Comparison of ENCODE assay signal across 8 cellular contexts in the genomic region with DNA sequence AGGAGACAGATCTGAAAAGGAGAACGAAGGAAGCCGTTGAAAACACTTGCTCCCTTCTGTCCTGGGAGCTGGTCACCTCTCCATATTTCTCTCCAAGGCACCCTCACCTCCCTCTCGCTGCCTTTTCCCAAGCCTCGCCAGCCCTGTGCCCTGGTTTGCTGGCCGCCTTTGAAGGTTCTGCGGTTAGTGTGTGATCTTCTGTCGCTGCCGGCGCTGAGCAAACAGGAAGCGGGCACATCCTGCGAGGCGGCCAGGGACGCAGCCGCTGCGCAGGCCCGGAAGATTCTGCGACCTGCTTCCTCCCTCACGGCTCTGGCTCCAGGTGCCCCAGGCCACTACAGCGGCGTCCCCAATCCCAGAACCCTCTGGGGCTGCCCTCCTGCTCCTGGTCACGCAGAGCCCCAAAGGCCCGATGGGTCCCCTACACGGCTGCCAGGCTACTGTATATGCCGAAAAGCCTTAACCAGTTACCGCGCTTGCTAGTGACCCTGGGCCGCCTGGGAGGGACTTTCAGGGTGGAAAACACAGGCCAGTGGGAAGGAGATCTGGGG. TPM values are rescaled to one million over a fixed set of nuclear protein-coding genes. Genes with fewer than 3 reads are reported as not detected.
DNase-seq lines count a peak whose midpoint lies in the region; ATAC-seq and TF ChIP-seq lines count a peak whose summit lies in the region.

No MANE protein-coding gene starts in this region.

- peak; percentile 81 for DNase-seq in DMS153 (lab: John Stamatoyannopoulos, UW)
- peak; percentile 61 for DNase-seq in PC-3
- peak; percentile 59 for DNase-seq in activated gamma-delta T cell treated with anti-CD3 and anti-CD28 coated beads, Interleukin-2, amount 50 U/mL, for 16 hours (ENCODE audit: low read depth)
- peak; percentile 59 to 60 for DNase-seq in lung microvascular endothelial cell (ENCODE audit: low read depth in 2 of 2)
- peak; percentile 17 for DNase-seq in testis
- DNase-seq in DMS114 treated with DMSO at 0.1 percent for 48 hours (lab: John Stamatoyannopoulos, UW; ENCODE audit: unreplicated experiment): no peak
- no peak for DNase-seq in GM19240 (ENCODE audit: insufficient read length, low spot score)

- no peak overlapping the region for H3K9ac ChIP-seq in PC-3 (ENCODE audit: low read length)

- no peaks in the 10 kb centered on the region for H3F3A ChIP-seq in PC-3 (ENCODE audit: low read length, unreplicated experiment)

- POLR2A ChIA-PET in PC-3 (lab: Charles Lee; ENCODE audit: unreplicated experiment): no interaction called here

- H3K9me3 ChIP-seq in PC-3 (ENCODE audit: low read length) (no peaks in the 10 kb centered on the region), testis (no peaks in the 10 kb centered on the region)

- peak overlapping the region; percentile 70 for H3K4me2 ChIP-seq in PC-3 (ENCODE audit: low read length)

- H3K36me3 ChIP-seq in PC-3 (ENCODE audit: low read depth, low read length) (no peaks in the 10 kb centered on the region), testis (ENCODE audit: low read depth, missing control alignments) (no peaks in the 10 kb centered on the region)

- no peaks in the 10 kb centered on the region for H3K9me2 ChIP-seq in PC-3 (replicated peaks; ENCODE audit: low read length)

- intact Hi-C loops in PC-3 (cut with micrococcal nuclease) (no loop called here), testis (cut with DNase I; ENCODE audit: low total_unique reads) (no loop called here)

- H4K20me1 ChIP-seq in PC-3 (ENCODE audit: low read length): no peaks in the 10 kb centered on the region

- peak overlapping the region; percentile 80 for H2AFZ ChIP-seq in PC-3 (ENCODE audit: low read length)

- H3K27me3 ChIP-seq in PC-3 (ENCODE audit: low read length): no peaks in the 10 kb centered on the region
- H3K27me3 ChIP-seq in testis: no peaks in the 10 kb centered on the region

- no peaks in the 10 kb centered on the region for H3K79me2 ChIP-seq in PC-3 (ENCODE audit: low read length)

- BruUV-seq in PC-3 (replicated peaks; lab: Mats Ljungman, UMichigan): no TSS peak

- 34 to 38% methylated on average over 10 of the region's 27 CpGs for WGBS in testis, 2 donors

- no peak for TF ChIP-seq POLR2A in testis (IDR thresholded peaks at IDR 0.05)

- peaks cover 12% of the 10 kb centered on the region for H3K4me1 ChIP-seq in PC-3 (ENCODE audit: insufficient read depth, low read length)
- no peaks in the 10 kb centered on the region for H3K4me1 ChIP-seq in testis

- peak; percentile 23 for ATAC-seq in HG02588 (IDR thresholded peaks at IDR 0.05; ENCODE audit: unreplicated experiment)
- peak; percentile 98 for ATAC-seq in PC-3

- H3K27ac ChIP-seq in PC-3 (ENCODE audit: low read length) (no peak overlapping the region), testis (no peak overlapping the region)

- TF ChIP-seq CTCF in PC-3 (conservative IDR thresholded peaks at IDR 0.05; ENCODE audit: low read depth, low read length) (no peak), testis (IDR thresholded peaks at IDR 0.05) (no peak)

- H3K4me3 ChIP-seq in PC-3 (ENCODE audit: low read length) (0 out of 2 replicates have a peak overlapping the region, but pooled peaks have one; percentile 37), testis (no peak overlapping the region)

- CTCF ChIA-PET in PC-3 (lab: Charles Lee): no interaction called here

RNA-seq across cellular contexts. Expression of a gene that starts 2.5 kb away (rescaled TPM):
- total RNA-seq in PC-3 (2014; rRNA removed) (not detected in 2 replicates), lung microvascular endothelial cell (not detected in 2 replicates), testis (1 to 10 TPM in 1 of 2 donors, under 1 TPM in 1; 0.47 to 2.0 TPM)
- 4.8 TPM for polyA plus RNA-seq in testis (ENCODE audit: insufficient read depth, low read depth, low replicate concordance)

RNA-seq across cellular contexts. Expression of a gene that starts 38.5 kb away (rescaled TPM):
- total RNA-seq in PC-3 (2014; rRNA removed): not detected in 2 replicates
- not detected in 2 replicates for total RNA-seq in lung microvascular endothelial cell
- total RNA-seq in testis: under 1 TPM; 0.08 to 0.25 TPM
- polyA plus RNA-seq in testis (ENCODE audit: insufficient read depth, low read depth, low replicate concordance): 1.4 TPM

Comparison
In these comparisons a context has a peak if more than half of its experiments do, and no peak if none do; other contexts are left out.
1. DNase-seq: peak in DMS153 (single experiment), PC-3 (single experiment), activated gamma-delta T cell treated with anti-CD3 and anti-CD28 coated beads, Interleukin-2, amount 50 U/mL, for 16 hours (single experiment), lung microvascular endothelial cell (2 of 2) and testis (single experiment); none in DMS114 treated with DMSO at 0.1 percent for 48 hours (single experiment) and GM19240 (single experiment).